In genomic region chr17:6386041-6386630, GRCh38 we compare ENCODE assay signal across 26 cellular contexts. TPM values are rescaled to one million over a fixed set of nuclear protein-coding genes. Genes with fewer than 3 reads are reported as not detected.
A peak's percentile ranks its signal among the peaks of the same experiment; 100 is the strongest.
DNase-seq lines count a peak whose midpoint lies in the region; ATAC-seq, FAIRE-seq and TF ChIP-seq lines count a peak whose summit lies in the region.
"Had no signal": no experiment of that assay in that cellular context is flagged by ENCODE, and none has a peak within 500 bp of the region (broad histone marks: within the 10 kb centered on the region; RNA-seq: fewer than 3 reads in every experiment).

No MANE protein-coding gene starts in this region.

- CTCF ChIA-PET in HepG2 (lab: Yijun Ruan, JAX; ENCODE audit: low intra/inter-chr PET ratio, low total read pairs), result no interaction called here

- H3K79me2 ChIP-seq in HepG2 (ENCODE audit: insufficient read depth, low read length), result no peaks in the 10 kb centered on the region
- H3K79me2 ChIP-seq in neural progenitor cell (ENCODE audit: low read depth), result no peaks in the 10 kb centered on the region

- TF ChIP-seq EP300 in HepG2 (IDR thresholded peaks at IDR 0.05; ENCODE audit: low read depth in 2 of 2, low read length in 2 of 2) (no peak), HepG2 (CRISPR knock-in tag; IDR thresholded peaks at IDR 0.05; ENCODE audit: borderline replicate concordance) (no peak)

- H3F3A ChIP-seq in neural progenitor cell (ENCODE audit: low read depth), result no peaks in the 10 kb centered on the region

- H3K4me3 Mint-ChIP-seq in neural progenitor cell, result no peak overlapping the region
- H3K4me3 Mint-ChIP-seq: CD14-positive monocyte, T-cell had no signal

- ATAC-seq in HepG2, result no peak
- ATAC-seq in right lobe of liver, result no peak
- no peak for ATAC-seq in Right ventricle myocardium inferior
- no peak for ATAC-seq in HG02610 (IDR thresholded peaks at IDR 0.05; ENCODE audit: unreplicated experiment)
- ATAC-seq: SK-N-SH treated with all-trans-retinoic acid at 6 μM for 48 hours, T-cell had no signal

- no peak for TF ChIP-seq RAD21 in HepG2 (CRISPR knock-in tag; IDR thresholded peaks at IDR 0.05)

- peaks cover under 1% of the 10 kb centered on the region for H3K9me3 Mint-ChIP-seq in neural progenitor cell
- H3K9me3 Mint-ChIP-seq: T-cell had no signal

- H3K4me1 Mint-ChIP-seq in neural progenitor cell, result peaks cover 6% of the 10 kb centered on the region
- H3K4me1 Mint-ChIP-seq: CD14-positive monocyte, T-cell had no signal

- H4K20me1 ChIP-seq in HepG2 (ENCODE audit: insufficient read depth, low read length) (no peaks in the 10 kb centered on the region), neural progenitor cell (ENCODE audit: low read depth) (no peaks in the 10 kb centered on the region)

- TF ChIP-seq CTCF in HepG2 (CRISPR knock-in tag; IDR thresholded peaks at IDR 0.05) (no peak), right lobe of liver (IDR thresholded peaks at IDR 0.05) (no peak), neural progenitor cell (IDR thresholded peaks at IDR 0.05) (no peak), GM13977 (IDR thresholded peaks at IDR 0.05; ENCODE audit: extremely low read depth, insufficient read depth, missing control alignments) (no peak)

- peak overlapping the region; percentile 30 for H3K27ac Mint-ChIP-seq in neural progenitor cell
- H3K27ac Mint-ChIP-seq: T-cell had no signal

- in situ Hi-C loops in HepG2 (cut with HindIII; ENCODE audit: extremely low pct_ligation_motif_present, low pct_unique_long_range_greater_than_20kb) (no loop called here), GM13977 (cut with MboI; ENCODE audit: low pct_unique_long_range_greater_than_20kb, low sequenced_read_pairs, unreplicated experiment) (no loop called here)

- peaks cover 2% of the 10 kb centered on the region for H3K36me3 Mint-ChIP-seq in neural progenitor cell
- H3K36me3 Mint-ChIP-seq: CD14-positive monocyte, T-cell had no signal

- POLR2A ChIA-PET in HepG2 (lab: Yijun Ruan, JAX), result no interaction called here

- no TSS peak for BruUV-seq in HepG2 (replicated peaks; lab: Mats Ljungman, UMichigan)

- H3K9me3 ChIP-seq in HepG2 (ENCODE audit: low read length) (no peaks in the 10 kb centered on the region), right lobe of liver (no peaks in the 10 kb centered on the region), neural progenitor cell (ENCODE audit: low read depth) (no peaks in the 10 kb centered on the region)

- no peak for FAIRE-seq in HepG2 (lab: Jason Lieb, UNC)
- FAIRE-seq: GM19239 had no signal

- H3K9ac ChIP-seq in HepG2 (ENCODE audit: insufficient read depth, low read depth, low read length), result no peak overlapping the region
- H3K9ac ChIP-seq in neural progenitor cell, result no peak overlapping the region

- no peak overlapping the region for H2AFZ ChIP-seq in HepG2 (ENCODE audit: low read length)
- no peak overlapping the region for H2AFZ ChIP-seq in neural progenitor cell (replicated peaks)

- intact Hi-C loops in HepG2 (cut with micrococcal nuclease; ENCODE audit: unreplicated experiment), result no loop called here
- intact Hi-C loops in right lobe of liver (cut with DNase I), result no loop called here
- intact Hi-C loops in Right ventricle myocardium inferior (cut with DNase I), result no loop called here

- DNase-seq in DMS79 treated with DMSO at 0.1 percent for 48 hours (lab: John Stamatoyannopoulos, UW), result peak; percentile 42
- no peak for DNase-seq in DMS79 (lab: John Stamatoyannopoulos, UW)
- DNase-seq in HepG2 (ENCODE audit: low spot score), result no peak
- no peak for DNase-seq in right lobe of liver
- no peak for DNase-seq in neural progenitor cell (ENCODE audit: low spot score)
- DNase-seq in GM13977 (ENCODE audit: low spot score), result no peak
- no peak for DNase-seq in Right ventricle myocardium inferior (ENCODE audit: missing footprints)
- DNase-seq: AML-193; DMS 273 treated with DMSO at 0.1 percent for 48 hours; GF-D8; NCI-H1105 treated with DMSO at 0.1 percent for 48 hours; NCI-H1694; NCI-H2081 treated with DMSO at 0.1 percent for 48 hours; NCI-H226; NCI-H526; NK-92 treated with Interleukin-12 subunit alpha and Interleukin-12 subunit beta, amount 100 ng/mL, for 24 hours; SIG-M5; T-cell had no signal

- H3K4me2 ChIP-seq in HepG2 (ENCODE audit: low read depth, low read length) (no peak overlapping the region), neural progenitor cell (no peak overlapping the region)

- H3K4me3 ChIP-seq in HepG2 (replicated peaks in 1 of 3; ENCODE audit: insufficient read depth in 1 of 3, low read depth in 2 of 3, low read length in 3 of 3) (no peak overlapping the region), right lobe of liver (no peak overlapping the region), neural progenitor cell (no peak overlapping the region)

- WGBS in HepG2 (ENCODE audit: low lambda C conversion rate), result 54% methylated on average over 8 of the region's 9 CpGs
- WGBS in right lobe of liver (ENCODE audit: insufficient coverage, low coverage, low lambda C conversion rate, missing lambda C conversion rate), result 82% methylated on average over 6 of the region's 9 CpGs

- TF ChIP-seq POLR2A in HepG2 (IDR thresholded peaks at IDR 0.05; ENCODE audit: insufficient read depth in 1 of 2, low read depth in 2 of 2, low read length in 2 of 2) (no peak), right lobe of liver (IDR thresholded peaks at IDR 0.05) (no peak)

- H3K27ac ChIP-seq in HepG2 (ENCODE audit: extremely low read length, insufficient read depth, low read length), result no peak overlapping the region
- no peak overlapping the region for H3K27ac ChIP-seq in right lobe of liver
- no peak overlapping the region for H3K27ac ChIP-seq in neural progenitor cell
- H3K27ac ChIP-seq: 22Rv1 had no signal

- H3K4me1 ChIP-seq in HepG2 (ENCODE audit: insufficient read depth, low read length) (no peaks in the 10 kb centered on the region), right lobe of liver (no peaks in the 10 kb centered on the region), neural progenitor cell (no peaks in the 10 kb centered on the region)

- H3K27me3 ChIP-seq in HepG2 (ENCODE audit: control insufficient read depth in 1 of 2, insufficient read depth in 2 of 2, low read length in 2 of 2) (no peaks in the 10 kb centered on the region), right lobe of liver (no peaks in the 10 kb centered on the region), neural progenitor cell (no peaks in the 10 kb centered on the region)

- peaks cover 3% of the 10 kb centered on the region for H3K27me3 Mint-ChIP-seq in neural progenitor cell (ENCODE audit: insufficient read depth, low read depth)

- no peaks in the 10 kb centered on the region for H3K36me3 ChIP-seq in HepG2 (replicated peaks in 1 of 2; ENCODE audit: control insufficient read depth in 1 of 2, insufficient read depth in 2 of 2, low read length in 2 of 2)
- no peaks in the 10 kb centered on the region for H3K36me3 ChIP-seq in right lobe of liver
- no peaks in the 10 kb centered on the region for H3K36me3 ChIP-seq in neural progenitor cell

RNA-seq across cellular contexts. Expression of gene AIPL1, which starts 48.8 kb away (rescaled TPM):
- total RNA-seq in HepG2 (2016; rRNA removed; fragmentation: Illumina TruSeq; extraction: Trizol) (not detected in 2 replicates), right lobe of liver (not detected), neural progenitor cell (ENCODE audit: low replicate concordance) (0.37 and 2.3 TPM in 2 replicates), Right ventricle myocardium inferior (not detected)
- total RNA-seq in HepG2 (2016; cell fraction: cytosol; rRNA removed; fragmentation: Illumina TruSeq; extraction: Trizol; ENCODE audit: low read depth), result not detected in 2 replicates
- not detected in 2 replicates for total RNA-seq in HepG2 (2016; cell fraction: insoluble cytoplasmic fraction; rRNA removed; fragmentation: Illumina TruSeq; extraction: Trizol)
- total RNA-seq in HepG2 (2016; cell fraction: membrane; rRNA removed; fragmentation: Illumina TruSeq; extraction: Trizol), result not detected in 2 replicates
- total RNA-seq in HepG2 (2016; cell fraction: nucleus; rRNA removed; fragmentation: Illumina TruSeq; extraction: Trizol), result not detected in 2 replicates
- not detected in 2 replicates for polyA plus RNA-seq in HepG2 (2011; rRNA removed)
- not detected in 2 replicates for polyA plus RNA-seq in HepG2 (2011; cell fraction: cytosol; rRNA removed)
- polyA plus RNA-seq in HepG2 (2011; cell fraction: nucleus; rRNA removed), result not detected in 2 replicates
- not detected in 2 replicates for polyA plus RNA-seq in HepG2 (2012)
- not detected in 2 replicates for polyA plus RNA-seq in HepG2 (2016; cell fraction: cytosol; fragmentation: Illumina TruSeq; extraction: Trizol; ENCODE audit: low read depth)
- polyA plus RNA-seq in HepG2 (2016; cell fraction: insoluble cytoplasmic fraction; fragmentation: Illumina TruSeq; extraction: Trizol; ENCODE audit: low read depth), result not detected in 2 replicates
- polyA plus RNA-seq in HepG2 (2016; cell fraction: membrane; fragmentation: Illumina TruSeq; extraction: Trizol; ENCODE audit: low read depth), result not detected in 2 replicates
- polyA plus RNA-seq in HepG2 (2016; cell fraction: nucleus; fragmentation: Illumina TruSeq; extraction: Trizol; ENCODE audit: insufficient read depth, low read depth), result not detected in 2 replicates
- not detected in 2 replicates for polyA minus RNA-seq in HepG2 (2011; rRNA and poly(A)+ RNA removed; ENCODE audit: low replicate concordance)
- polyA minus RNA-seq in HepG2 (2011; cell fraction: cytosol; rRNA and poly(A)+ RNA removed), result not detected in 2 replicates
- not detected in 2 replicates for polyA minus RNA-seq in HepG2 (2011; cell fraction: nucleus; rRNA and poly(A)+ RNA removed)
- total RNA-seq: H4, OCI-LY7, RPMI7951, T-cell had no signal
- polyA plus RNA-seq: CD14-positive monocyte had no signal

RNA-seq across cellular contexts. Expression of gene PIMREG, which starts 58.1 kb away (rescaled TPM):
- 30.3 and 33.8 TPM in 2 replicates for total RNA-seq in HepG2 (2016; rRNA removed; fragmentation: Illumina TruSeq; extraction: Trizol)
- 7.8 and 9.5 TPM in 2 replicates for total RNA-seq in HepG2 (2016; cell fraction: cytosol; rRNA removed; fragmentation: Illumina TruSeq; extraction: Trizol; ENCODE audit: low read depth)
- 29.3 and 34.9 TPM in 2 replicates for total RNA-seq in HepG2 (2016; cell fraction: insoluble cytoplasmic fraction; rRNA removed; fragmentation: Illumina TruSeq; extraction: Trizol)
- total RNA-seq in HepG2 (2016; cell fraction: membrane; rRNA removed; fragmentation: Illumina TruSeq; extraction: Trizol), result 14.8 and 15.2 TPM in 2 replicates
- total RNA-seq in HepG2 (2016; cell fraction: nucleus; rRNA removed; fragmentation: Illumina TruSeq; extraction: Trizol), result 14.4 and 16.9 TPM in 2 replicates
- 10.9 and 15.6 TPM in 2 replicates for polyA plus RNA-seq in HepG2 (2011; rRNA removed)
- polyA plus RNA-seq in HepG2 (2011; cell fraction: cytosol; rRNA removed), result 7.9 and 16.3 TPM in 2 replicates
- 10.1 and 14.2 TPM in 2 replicates for polyA plus RNA-seq in HepG2 (2011; cell fraction: nucleus; rRNA removed)
- polyA plus RNA-seq in HepG2 (2012), result 3.0 and 7.2 TPM in 2 replicates
- 8.3 and 8.8 TPM in 2 replicates for polyA plus RNA-seq in HepG2 (2016; cell fraction: cytosol; fragmentation: Illumina TruSeq; extraction: Trizol; ENCODE audit: low read depth)
- polyA plus RNA-seq in HepG2 (2016; cell fraction: insoluble cytoplasmic fraction; fragmentation: Illumina TruSeq; extraction: Trizol; ENCODE audit: low read depth), result 36.2 and 37.7 TPM in 2 replicates
- polyA plus RNA-seq in HepG2 (2016; cell fraction: membrane; fragmentation: Illumina TruSeq; extraction: Trizol; ENCODE audit: low read depth), result 12.6 and 13.0 TPM in 2 replicates
- 23.4 and 26.5 TPM in 2 replicates for polyA plus RNA-seq in HepG2 (2016; cell fraction: nucleus; fragmentation: Illumina TruSeq; extraction: Trizol; ENCODE audit: insufficient read depth, low read depth)
- polyA minus RNA-seq in HepG2 (2011; rRNA and poly(A)+ RNA removed; ENCODE audit: low replicate concordance), result 10.1 and 24.0 TPM in 2 replicates
- polyA minus RNA-seq in HepG2 (2011; cell fraction: cytosol; rRNA and poly(A)+ RNA removed), result 3.4 and 4.2 TPM in 2 replicates
- 2.9 and 4.1 TPM in 2 replicates for polyA minus RNA-seq in HepG2 (2011; cell fraction: nucleus; rRNA and poly(A)+ RNA removed)
- total RNA-seq in right lobe of liver, result under 1 TPM in 2 of 6 experiments, not detected in 4; 0.18 to 0.37 TPM
- 71.3 and 151 TPM in 2 replicates for total RNA-seq in neural progenitor cell (ENCODE audit: low replicate concordance)
- total RNA-seq in Right ventricle myocardium inferior, result 0.60 TPM
- polyA plus RNA-seq: CD14-positive monocyte had no signal
